ENCODE assay signal across 1 cellular context in genomic region chr1:64962447-64962846, GRCh38.
TF ChIP-seq lines count a peak whose summit lies in the region.

No MANE protein-coding gene starts in this region.

TF ChIP-seq in GM12878, 131 proteins besides CTCF, POLR2A, EP300 and RAD21 (continued from another document):
- TF ChIP-seq ZNF687 (IDR thresholded peaks at IDR 0.05): no peak
- no peak for TF ChIP-seq NBN (IDR thresholded peaks at IDR 0.05)
- TF ChIP-seq, protein P1, sequence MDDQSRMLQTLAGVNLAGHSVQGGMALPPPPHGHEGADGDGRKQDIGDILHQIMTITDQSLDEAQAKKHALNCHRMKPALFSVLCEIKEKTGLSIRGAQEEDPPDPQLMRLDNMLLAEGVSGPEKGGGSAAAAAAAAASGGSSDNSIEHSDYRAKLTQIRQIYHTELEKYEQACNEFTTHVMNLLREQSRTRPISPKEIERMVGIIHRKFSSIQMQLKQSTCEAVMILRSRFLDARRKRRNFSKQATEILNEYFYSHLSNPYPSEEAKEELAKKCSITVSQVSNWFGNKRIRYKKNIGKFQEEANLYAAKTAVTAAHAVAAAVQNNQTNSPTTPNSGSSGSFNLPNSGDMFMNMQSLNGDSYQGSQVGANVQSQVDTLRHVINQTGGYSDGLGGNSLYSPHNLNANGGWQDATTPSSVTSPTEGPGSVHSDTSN (IDR thresholded peaks at IDR 0.05; ENCODE audit: insufficient replicate concordance, low read depth, low read length): no peak
TF ChIP-seq in GM12878: peak in this region for 6.
